14 cellular contexts compared by ENCODE assay signal in the genomic region with DNA sequence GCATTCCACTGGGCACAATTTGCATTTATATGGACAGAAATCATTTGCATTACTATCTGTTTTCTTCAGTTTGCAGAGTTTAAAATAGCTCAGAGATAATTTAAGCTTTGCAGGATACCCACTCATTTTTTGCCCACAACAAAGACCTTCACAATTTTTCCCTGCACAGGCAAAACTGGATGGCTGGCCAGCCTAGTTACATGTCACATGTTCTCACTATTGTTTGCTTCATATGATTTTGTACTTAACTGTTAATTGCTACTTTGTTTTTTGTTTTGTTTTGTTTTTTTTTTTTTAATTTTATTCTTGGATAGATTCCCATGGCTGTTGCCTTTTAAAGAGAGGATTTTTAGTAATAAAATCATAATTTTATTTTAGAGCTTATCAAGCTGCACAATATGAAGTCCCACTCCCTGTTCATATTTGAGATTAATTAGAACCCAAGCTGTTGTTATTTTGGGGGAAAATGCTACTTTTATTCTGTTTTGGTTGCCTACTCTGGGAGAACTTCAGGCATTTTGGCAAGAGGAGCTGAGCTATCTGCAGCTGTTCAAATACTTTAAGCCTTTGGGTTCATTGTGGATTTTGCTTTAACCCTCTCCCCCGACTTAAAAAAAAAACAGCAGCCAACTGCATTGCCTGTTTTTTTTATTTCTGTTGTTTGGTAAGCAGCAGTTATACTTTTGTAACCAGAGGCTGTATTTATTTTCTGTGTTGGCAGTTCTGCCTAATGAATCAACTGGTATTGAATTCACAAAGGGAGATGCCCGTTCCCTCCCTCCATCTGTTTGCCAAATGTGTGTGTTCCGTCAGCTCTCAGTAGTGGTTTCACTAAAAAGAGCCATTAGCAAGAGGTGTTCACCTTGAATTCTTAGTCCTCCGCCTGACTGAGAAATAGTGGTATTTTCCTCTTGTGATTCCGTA.
A peak's percentile ranks its signal among the peaks of the same experiment; 100 is the strongest.
DNase-seq lines count a peak whose midpoint lies in the region; ATAC-seq and TF ChIP-seq lines count a peak whose summit lies in the region.
"Had no signal": no experiment of that assay in that cellular context is flagged by ENCODE, and none has a peak within 500 bp of the region (broad histone marks: within the 10 kb centered on the region; RNA-seq: fewer than 3 reads in every experiment).

No MANE protein-coding gene starts in this region.

- H3K4me2 ChIP-seq in neural progenitor cell = peak overlapping the region; percentile 12

- H3K27ac ChIP-seq in neural progenitor cell = no peak overlapping the region
- no peak overlapping the region for H3K27ac ChIP-seq in CD8-positive, alpha-beta T cell (ENCODE audit: low read depth, low read length)
- H3K27ac ChIP-seq in transverse colon = no peak overlapping the region
- H3K27ac ChIP-seq: adrenal gland, lower lobe of right lung, parathyroid adenoma had no signal

- H3K36me3 ChIP-seq in neural progenitor cell = no peaks in the 10 kb centered on the region
- H3K36me3 ChIP-seq in CD8-positive, alpha-beta T cell (ENCODE audit: insufficient read depth, low read length) = no peaks in the 10 kb centered on the region
- peaks cover 0 to 6% (median 0%) of the 10 kb centered on the region in 4 donors for H3K36me3 ChIP-seq in transverse colon
- H3K36me3 ChIP-seq: adrenal gland had no signal

- no peaks in the 10 kb centered on the region for H3K9me3 Mint-ChIP-seq in neural progenitor cell
- H3K9me3 Mint-ChIP-seq in CD8-positive, alpha-beta T cell = no peaks in the 10 kb centered on the region
- H3K9me3 Mint-ChIP-seq: stimulated activated memory B cell treated with anti-CD40 and anti-IgM and Interleukin-4, amounts not matched to agents 10 μg/mL and 1 μg/mL and 100 μg/mL, for 72 hours had no signal

- intact Hi-C loops in CD8-positive, alpha-beta T cell (cut with DNase I, micrococcal nuclease) = no loop called here
- intact Hi-C loops in transverse colon (cut with DNase I; ENCODE audit: low total_unique reads) = no loop called here

- CTCF ChIA-PET in CD8-positive, alpha-beta T cell (lab: Charles Lee) = interaction anchor here (1.2 kb wide), 1 partner anchor 12 kb away, joined by 3 read pairs; no protein-coding TSS in a partner anchor

- no peaks in the 10 kb centered on the region for H3K27me3 ChIP-seq in neural progenitor cell
- H3K27me3 ChIP-seq in CD8-positive, alpha-beta T cell (ENCODE audit: insufficient read depth, low read length) = no peaks in the 10 kb centered on the region
- H3K27me3 ChIP-seq in transverse colon = no peaks in the 10 kb centered on the region
- H3K27me3 ChIP-seq: adrenal gland had no signal

- no peak for ATAC-seq in CD8-positive, alpha-beta T cell
- ATAC-seq: lower lobe of right lung; stimulated activated memory B cell treated with anti-CD40 and anti-IgM and Interleukin-4, amounts not matched to agents 10 μg/mL and 1 μg/mL and 100 μg/mL, for 72 hours had no signal

- H2AFZ ChIP-seq in neural progenitor cell (replicated peaks) = no peak overlapping the region
- H2AFZ ChIP-seq: parathyroid adenoma had no signal

- POLR2A ChIA-PET in CD8-positive, alpha-beta T cell (lab: Charles Lee) = interaction anchor here (0.7 to 1.3 kb wide), 4 partner anchors 21 to 605 kb away, joined by 3 to 4 read pairs (median 3); no protein-coding TSS in a partner anchor

- H3K27me3 Mint-ChIP-seq in neural progenitor cell (ENCODE audit: insufficient read depth, low read depth) = no peaks in the 10 kb centered on the region
- H3K27me3 Mint-ChIP-seq in CD8-positive, alpha-beta T cell (ENCODE audit: low read depth) = no peaks in the 10 kb centered on the region
- H3K27me3 Mint-ChIP-seq: stimulated activated memory B cell treated with anti-CD40 and anti-IgM and Interleukin-4, amounts not matched to agents 10 μg/mL and 1 μg/mL and 100 μg/mL, for 72 hours had no signal

- no peak overlapping the region for H3K4me3 ChIP-seq in neural progenitor cell
- H3K4me3 ChIP-seq in CD8-positive, alpha-beta T cell (ENCODE audit: low read depth, low read length) = no peak overlapping the region
- no peak overlapping the region for H3K4me3 ChIP-seq in transverse colon
- H3K4me3 ChIP-seq: adrenal gland, lower lobe of right lung had no signal

- peaks cover 6% of the 10 kb centered on the region for H3K36me3 Mint-ChIP-seq in neural progenitor cell
- peaks cover 57% of the 10 kb centered on the region for H3K36me3 Mint-ChIP-seq in CD8-positive, alpha-beta T cell

- TF ChIP-seq EP300 in transverse colon (IDR thresholded peaks at IDR 0.05; ENCODE audit: low read depth) = no peak

- 80 to 87% methylated on average over 5 of the region's 5 CpGs for WGBS in transverse colon (ENCODE audit: low coverage in 1 of 2), 2 donors

- H3K79me2 ChIP-seq in neural progenitor cell (ENCODE audit: low read depth) = no peaks in the 10 kb centered on the region
- H3K79me2 ChIP-seq: parathyroid adenoma had no signal

- H3K4me1 ChIP-seq in neural progenitor cell (peaks cover 18% of the 10 kb centered on the region), transverse colon (no peaks in the 10 kb centered on the region)
- H3K4me1 ChIP-seq in CD8-positive, alpha-beta T cell (ENCODE audit: insufficient read depth, low read length) = no peaks in the 10 kb centered on the region
- H3K4me1 ChIP-seq: lower lobe of right lung had no signal

- no peaks in the 10 kb centered on the region for H4K20me1 ChIP-seq in neural progenitor cell (ENCODE audit: low read depth)

- H3K27ac Mint-ChIP-seq in neural progenitor cell = no peak overlapping the region
- no peak overlapping the region for H3K27ac Mint-ChIP-seq in CD8-positive, alpha-beta T cell
- H3K27ac Mint-ChIP-seq: stimulated activated memory B cell treated with anti-CD40 and anti-IgM and Interleukin-4, amounts not matched to agents 10 μg/mL and 1 μg/mL and 100 μg/mL, for 72 hours had no signal

- DNase-seq in GM04504 (ENCODE audit: low read depth) = peak; percentile 8
- peak; percentile 31 for DNase-seq in NCI-H1694 treated with DMSO at 0.1 percent for 48 hours (lab: John Stamatoyannopoulos, UW)
- peak; percentile 11 for DNase-seq in astrocyte of the hippocampus (ENCODE audit: low read depth, low spot score)
- no peak for DNase-seq in neural progenitor cell (ENCODE audit: low spot score)
- no peak for DNase-seq in CD8-positive, alpha-beta T cell
- no peak for DNase-seq in MV-4-11 (lab: John Stamatoyannopoulos, UW)
- DNase-seq in transverse colon = no peak
- no peak for DNase-seq in activated naive CD4-positive, alpha-beta T cell treated with anti-CD3 and anti-CD28 coated beads, Interleukin-2, amount 50 U/mL, for 16 hours
- DNase-seq: adrenal gland; HCEC 1CT; lower lobe of right lung; stimulated activated CD4-positive, alpha-beta T cell treated with anti-CD3 and anti-CD28 coated beads, Interleukin-1b, Interleukin-23, amount 100 ng/mL, for 48 hours had no signal

- no peak overlapping the region for H3K4me3 Mint-ChIP-seq in neural progenitor cell
- H3K4me3 Mint-ChIP-seq in CD8-positive, alpha-beta T cell = no peak overlapping the region
- H3K4me3 Mint-ChIP-seq: stimulated activated memory B cell treated with anti-CD40 and anti-IgM and Interleukin-4, amounts not matched to agents 10 μg/mL and 1 μg/mL and 100 μg/mL, for 72 hours had no signal

- in situ Hi-C loops in transverse colon (cut with MboI; ENCODE audit: low pct_ligation_motif_present in 1 of 4, low pct_unique_long_range_greater_than_20kb in 1 of 4, low sequenced_read_pairs in 3 of 4) = no loop called here

- no peaks in the 10 kb centered on the region for H3F3A ChIP-seq in neural progenitor cell (ENCODE audit: low read depth)

- TF ChIP-seq CTCF in neural progenitor cell (IDR thresholded peaks at IDR 0.05) (no peak), transverse colon (IDR thresholded peaks at IDR 0.05) (no peak)
- TF ChIP-seq CTCF in CD8-positive, alpha-beta T cell (IDR thresholded peaks at IDR 0.05) = no peak

- H3K9me3 ChIP-seq in neural progenitor cell (ENCODE audit: low read depth) (no peaks in the 10 kb centered on the region), transverse colon (no peaks in the 10 kb centered on the region)
- no peaks in the 10 kb centered on the region for H3K9me3 ChIP-seq in CD8-positive, alpha-beta T cell (ENCODE audit: low read length)
- H3K9me3 ChIP-seq: adrenal gland, lower lobe of right lung had no signal

- no peak for TF ChIP-seq POLR2A in transverse colon (IDR thresholded peaks at IDR 0.05)

- no peak overlapping the region for H3K9ac ChIP-seq in neural progenitor cell
- H3K9ac ChIP-seq: parathyroid adenoma had no signal

- H3K4me1 Mint-ChIP-seq in neural progenitor cell = no peaks in the 10 kb centered on the region
- H3K4me1 Mint-ChIP-seq in CD8-positive, alpha-beta T cell (ENCODE audit: low read depth) = peaks cover 3% of the 10 kb centered on the region
- H3K4me1 Mint-ChIP-seq: stimulated activated memory B cell treated with anti-CD40 and anti-IgM and Interleukin-4, amounts not matched to agents 10 μg/mL and 1 μg/mL and 100 μg/mL, for 72 hours had no signal

Comparison
In these comparisons a context has a peak if more than half of its experiments do, and no peak if none do; other contexts are left out.
1. DNase-seq: peak in GM04504 (single experiment), NCI-H1694 treated with DMSO at 0.1 percent for 48 hours (single experiment) and astrocyte of the hippocampus (single experiment); none in neural progenitor cell (single experiment), CD8-positive, alpha-beta T cell (0 of 7), MV-4-11 (single experiment), transverse colon (single experiment) and activated naive CD4-positive, alpha-beta T cell treated with anti-CD3 and anti-CD28 coated beads, Interleukin-2, amount 50 U/mL, for 16 hours (single experiment).